Comparison of ENCODE assay signal across 20 cellular contexts in the genomic region with DNA sequence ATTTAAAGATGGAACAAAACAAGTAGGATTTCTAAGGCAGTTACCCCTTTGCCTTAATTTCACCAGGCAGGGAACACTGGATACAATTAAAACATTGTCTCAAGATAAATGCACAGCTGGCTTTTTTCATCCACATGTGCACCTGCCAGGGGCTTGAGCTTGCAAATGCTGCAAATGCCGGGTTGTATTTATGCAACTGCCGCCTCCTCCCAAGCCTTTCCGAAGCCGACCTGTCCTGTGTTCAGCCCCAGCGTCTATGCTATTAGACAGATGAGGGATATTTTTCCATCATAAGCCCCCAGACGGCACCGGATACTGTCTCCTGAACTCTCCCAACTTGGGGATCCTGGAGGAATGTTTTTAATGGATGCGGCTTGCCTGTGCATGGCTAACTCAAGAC.
"Had no signal": no experiment of that assay in that cellular context is flagged by ENCODE, and none has a peak within 500 bp of the region (broad histone marks: within the 10 kb centered on the region; RNA-seq: fewer than 3 reads in every experiment).

No MANE protein-coding gene starts in this region.

- DNase-seq: dermis blood vessel endothelial cell; effector memory CD8-positive, alpha-beta T cell; erythroblast; hypothalamus; immature natural killer cell; islet precursor cell; kidney glomerular epithelial cell; left colon; left ventricle myocardium superior; lower lobe of right lung; natural killer cell; small intestine; stimulated activated CD4-positive, alpha-beta T cell treated with anti-CD3 and anti-CD28 coated beads, Interleukin-15, amount 100 ng/mL, for 24 hours; stimulated activated CD4-positive, alpha-beta T cell treated with anti-CD3 and anti-CD28 coated beads, Interleukin-2, amount 100 ng/mL, for 48 hours; stimulated activated naive B cell treated with anti-CD40 and anti-IgM and Interleukin-4, amounts not matched to agents 10 μg/mL and 1 μg/mL and 100 μg/mL, for 72 hours; upper lobe of right lung had no signal

- ATAC-seq: effector memory CD8-positive, alpha-beta T cell; left colon; left ventricle myocardium superior; lower lobe of right lung; natural killer cell; right lobe of liver; stimulated activated naive B cell treated with anti-CD40 and anti-IgM and Interleukin-4, amounts not matched to agents 10 μg/mL and 1 μg/mL and 100 μg/mL, for 72 hours; upper lobe of right lung had no signal

- H3K9me3 Mint-ChIP-seq: effector memory CD8-positive, alpha-beta T cell; immature natural killer cell; natural killer cell; stimulated activated naive B cell treated with anti-CD40 and anti-IgM and Interleukin-4, amounts not matched to agents 10 μg/mL and 1 μg/mL and 100 μg/mL, for 72 hours had no signal

- H3K36me3 Mint-ChIP-seq: immature natural killer cell; memory B cell; natural killer cell; stimulated activated naive B cell treated with anti-CD40 and anti-IgM and Interleukin-4, amounts not matched to agents 10 μg/mL and 1 μg/mL and 100 μg/mL, for 72 hours had no signal

- H3K27ac Mint-ChIP-seq: effector memory CD8-positive, alpha-beta T cell; immature natural killer cell; memory B cell; natural killer cell; progenitor cell of endocrine pancreas; stimulated activated naive B cell treated with anti-CD40 and anti-IgM and Interleukin-4, amounts not matched to agents 10 μg/mL and 1 μg/mL and 100 μg/mL, for 72 hours; stimulated activated naive CD8-positive, alpha-beta T cell treated with anti-CD3 and anti-CD28 coated beads, Interleukin-15, Interleukin-2, amounts not matched to agents 100 ng/mL and 50 ng/mL, for 24 hours had no signal

- H3K4me1 Mint-ChIP-seq: memory B cell had no signal

- H3K4me3 Mint-ChIP-seq: effector memory CD8-positive, alpha-beta T cell; immature natural killer cell; memory B cell; natural killer cell; stimulated activated naive B cell treated with anti-CD40 and anti-IgM and Interleukin-4, amounts not matched to agents 10 μg/mL and 1 μg/mL and 100 μg/mL, for 72 hours; stimulated activated naive CD8-positive, alpha-beta T cell treated with anti-CD3 and anti-CD28 coated beads, Interleukin-15, Interleukin-2, amounts not matched to agents 100 ng/mL and 50 ng/mL, for 24 hours had no signal
